In the genomic region with DNA sequence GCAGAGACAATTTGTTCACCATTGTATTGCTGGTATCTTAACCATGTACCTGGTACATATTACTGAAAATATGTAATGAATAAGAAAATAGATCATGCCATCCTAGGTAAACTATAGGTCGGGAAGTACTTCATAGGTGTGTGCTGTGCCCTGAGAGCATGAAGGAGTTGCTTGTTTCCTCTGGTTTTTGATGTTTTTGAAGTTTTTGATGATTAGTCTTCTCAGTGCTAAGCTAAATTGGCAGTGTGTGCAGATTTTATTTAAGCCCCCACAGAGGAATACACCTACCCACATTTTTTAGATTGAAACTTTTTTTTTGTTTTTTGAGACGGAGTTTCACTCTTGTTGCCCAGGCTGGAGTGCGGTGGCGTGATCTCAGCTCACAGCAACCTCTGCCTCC, we compare ENCODE assay signal across 25 cellular contexts.
"Had no signal": no experiment of that assay in that cellular context is flagged by ENCODE, and none has a peak within 500 bp of the region (broad histone marks: within the 10 kb centered on the region; RNA-seq: fewer than 3 reads in every experiment).

No MANE protein-coding gene starts in this region.

- FAIRE-seq: colon, keratinocyte, pancreas, small intestine had no signal

- H3K4me3 ChIP-seq: dorsolateral prefrontal cortex, gastrocnemius medialis, lower lobe of right lung, pancreas, right lobe of liver, thoracic aorta, tibial nerve, upper lobe of right lung, uterus had no signal

- H3K27me3 ChIP-seq: dorsolateral prefrontal cortex, gastrocnemius medialis, neutrophil, pancreas, right lobe of liver, tibial nerve, upper lobe of right lung, uterus had no signal

- H3K27ac Mint-ChIP-seq: endodermal cell; natural killer cell treated with Interleukin-12 subunit alpha and Interleukin-12 subunit beta and Interleukin-15 and Interleukin-18, amount 100 ng/mL, for 72 hours had no signal

- DNase-seq: dorsolateral prefrontal cortex; effector CD4-positive, alpha-beta T cell; endodermal cell; foreskin fibroblast; gastrocnemius medialis; head of caudate nucleus; left ventricle myocardium superior; lower lobe of right lung; pancreas; right lobe of liver; small intestine; stimulated activated CD4-positive, alpha-beta T cell treated with anti-CD3 and anti-CD28 coated beads, Interleukin-15, amount 100 ng/mL, for 24 hours; stimulated activated CD4-positive, alpha-beta T cell treated with anti-CD3 and anti-CD28 coated beads, Interleukin-2, amount 100 ng/mL, for 48 hours; stimulated activated naive CD4-positive, alpha-beta T cell treated with Interleukin-2 at 50 U/mL for 16 hours; upper lobe of right lung; uterus had no signal

- H3K4me3 Mint-ChIP-seq: endodermal cell; natural killer cell treated with Interleukin-12 subunit alpha and Interleukin-12 subunit beta and Interleukin-15 and Interleukin-18, amount 100 ng/mL, for 72 hours; neural crest cell had no signal

- H3K36me3 Mint-ChIP-seq: natural killer cell treated with Interleukin-12 subunit alpha and Interleukin-12 subunit beta and Interleukin-15 and Interleukin-18, amount 100 ng/mL, for 72 hours had no signal

- H3K9me3 Mint-ChIP-seq: endodermal cell; natural killer cell treated with Interleukin-12 subunit alpha and Interleukin-12 subunit beta and Interleukin-15 and Interleukin-18, amount 100 ng/mL, for 72 hours; neural crest cell had no signal

- H3K27me3 Mint-ChIP-seq: natural killer cell treated with Interleukin-12 subunit alpha and Interleukin-12 subunit beta and Interleukin-15 and Interleukin-18, amount 100 ng/mL, for 72 hours had no signal

- H3K27ac ChIP-seq: dorsolateral prefrontal cortex, epithelial cell of prostate, gastrocnemius medialis, lower lobe of right lung, neutrophil, pancreas, right lobe of liver, thoracic aorta, tibial nerve, upper lobe of right lung, uterus had no signal

- ATAC-seq: esophagus mucosa; gastrocnemius medialis; left ventricle myocardium superior; lower lobe of right lung; natural killer cell treated with Interleukin-12 subunit alpha and Interleukin-12 subunit beta and Interleukin-15 and Interleukin-18, amount 100 ng/mL, for 72 hours; pancreas; right lobe of liver; upper lobe of right lung had no signal

- H3K9me3 ChIP-seq: gastrocnemius medialis, lower lobe of right lung, neutrophil, pancreas, right lobe of liver, thoracic aorta, tibial nerve, upper lobe of right lung, uterus had no signal

- H3K4me1 Mint-ChIP-seq: endodermal cell, neural crest cell had no signal

- H3K36me3 ChIP-seq: gastrocnemius medialis, lower lobe of right lung, neutrophil, pancreas, right lobe of liver, thoracic aorta, tibial nerve, upper lobe of right lung, uterus had no signal
